Comparison of ENCODE assay signal across 10 cellular contexts in genomic region chr22:31286360-31287255, GRCh38. TPM values are rescaled to one million over a fixed set of nuclear protein-coding genes. Genes with fewer than 3 reads are reported as not detected.
A peak's percentile ranks its signal among the peaks of the same experiment; 100 is the strongest.
DNase-seq lines count a peak whose midpoint lies in the region; ATAC-seq, FAIRE-seq and TF ChIP-seq lines count a peak whose summit lies in the region.
"Had no signal": no experiment of that assay in that cellular context is flagged by ENCODE, and none has a peak within 500 bp of the region (broad histone marks: within the 10 kb centered on the region; RNA-seq: fewer than 3 reads in every experiment).

No MANE protein-coding gene starts in this region.

- FAIRE-seq in astrocyte (lab: Jason Lieb, UNC), result no peak
- FAIRE-seq: colon, H1 had no signal

- H3K4me2 ChIP-seq in astrocyte (ENCODE audit: low read length), result no peak overlapping the region

- H3K27me3 Mint-ChIP-seq in astrocyte (ENCODE audit: low read depth, unreplicated experiment), result no peaks in the 10 kb centered on the region
- H3K27me3 Mint-ChIP-seq in progenitor cell of endocrine pancreas, result peaks cover 7% of the 10 kb centered on the region

- no peak overlapping the region for H3K4me3 ChIP-seq in astrocyte (ENCODE audit: insufficient read depth, low read depth, low read length)

- peaks cover 5% of the 10 kb centered on the region for H3K27me3 ChIP-seq in astrocyte (ENCODE audit: insufficient read depth, low read length)

- no peak overlapping the region for H3K4me3 Mint-ChIP-seq in astrocyte (ENCODE audit: unreplicated experiment)
- no peak overlapping the region for H3K4me3 Mint-ChIP-seq in progenitor cell of endocrine pancreas (ENCODE audit: low read depth)

- H3K4me1 Mint-ChIP-seq in astrocyte (ENCODE audit: low read depth, unreplicated experiment) (peaks cover 5% of the 10 kb centered on the region), progenitor cell of endocrine pancreas (ENCODE audit: low read depth) (peaks cover 25% of the 10 kb centered on the region)

- H3K36me3 Mint-ChIP-seq in astrocyte (ENCODE audit: low read depth, unreplicated experiment), result peaks cover 22% of the 10 kb centered on the region
- peaks cover 8% of the 10 kb centered on the region for H3K36me3 Mint-ChIP-seq in progenitor cell of endocrine pancreas (ENCODE audit: insufficient read depth)

- no peak overlapping the region for H3K27ac ChIP-seq in astrocyte (ENCODE audit: low read depth, low read length)

- H3K9me3 ChIP-seq in astrocyte (ENCODE audit: insufficient read depth, low read depth, low read length), result no peaks in the 10 kb centered on the region

- H2AFZ ChIP-seq in astrocyte (ENCODE audit: low read depth, low read length), result no peak overlapping the region

- no peaks in the 10 kb centered on the region for H3K9me3 Mint-ChIP-seq in astrocyte (ENCODE audit: unreplicated experiment)
- no peaks in the 10 kb centered on the region for H3K9me3 Mint-ChIP-seq in progenitor cell of endocrine pancreas (ENCODE audit: low read depth)

- H3K79me2 ChIP-seq in astrocyte (ENCODE audit: insufficient read depth, low read length), result no peaks in the 10 kb centered on the region

- TF ChIP-seq CTCF in astrocyte (IDR thresholded peaks at IDR 0.05; ENCODE audit: insufficient read depth, low read depth, low read length) (no peak), progenitor cell of endocrine pancreas (IDR thresholded peaks at IDR 0.05; ENCODE audit: unreplicated experiment) (no peak)

- peaks cover 6% of the 10 kb centered on the region for H3K4me1 ChIP-seq in astrocyte (ENCODE audit: insufficient read depth, low read length)

- H3K9ac ChIP-seq in astrocyte (ENCODE audit: low read length), result no peak overlapping the region

- ATAC-seq in HG03457 (IDR thresholded peaks at IDR 0.05; ENCODE audit: unreplicated experiment), result no peak

- H3K27ac Mint-ChIP-seq in astrocyte (ENCODE audit: unreplicated experiment) (peak overlapping the region; percentile 3), progenitor cell of endocrine pancreas (peak overlapping the region; percentile 33)

- peak; percentile 74 for DNase-seq in CD1c-positive myeloid dendritic cell (ENCODE audit: extremely low spot score)
- DNase-seq in T-helper 2 cell, result peak in 4 of 5 experiments; percentile 38 to 95 (median 62)
- no peak for DNase-seq in astrocyte (ENCODE audit: low read depth)
- no peak for DNase-seq in progenitor cell of endocrine pancreas (ENCODE audit: low spot score, unreplicated experiment)
- no peak for DNase-seq in Ammon's horn (ENCODE audit: low spot score)
- DNase-seq in NCI-H510A treated with DMSO at 0.1 percent for 48 hours (lab: John Stamatoyannopoulos, UW), result no peak
- no peak for DNase-seq in epidermal melanocyte (ENCODE audit: insufficient read length, low spot score)

- H4K20me1 ChIP-seq in astrocyte (ENCODE audit: insufficient read depth, low read length), result peaks cover 5% of the 10 kb centered on the region

- H3K36me3 ChIP-seq in astrocyte (ENCODE audit: insufficient read depth, low read length), result peaks cover 4% of the 10 kb centered on the region

RNA-seq across cellular contexts. Expression of gene PIK3IP1, which starts 5.7 kb away (rescaled TPM):
- total RNA-seq in astrocyte, result 21.4 and 22.3 TPM in 2 replicates
- total RNA-seq in progenitor cell of endocrine pancreas, result 6.2 and 7.6 TPM in 2 replicates

RNA-seq across cellular contexts. Expression of gene PATZ1, which starts 59.5 kb away (rescaled TPM):
- 20.1 and 24.0 TPM in 2 replicates for total RNA-seq in astrocyte
- 88.8 and 93.6 TPM in 2 replicates for total RNA-seq in progenitor cell of endocrine pancreas

Comparison
In these comparisons a context has a peak if more than half of its experiments do, and no peak if none do; other contexts are left out.
1. DNase-seq: peak in CD1c-positive myeloid dendritic cell (single experiment) and T-helper 2 cell (4 of 5); none in astrocyte (single experiment), progenitor cell of endocrine pancreas (single experiment), Ammon's horn (single experiment), NCI-H510A treated with DMSO at 0.1 percent for 48 hours (single experiment) and epidermal melanocyte (single experiment).